20 cellular contexts compared by ENCODE assay signal in genomic region chr13:45545686-45546409, GRCh38.
DNase-seq lines count a peak whose midpoint lies in the region; ATAC-seq and TF ChIP-seq lines count a peak whose summit lies in the region.
"Had no signal": no experiment of that assay in that cellular context is flagged by ENCODE, and none has a peak within 500 bp of the region (broad histone marks: within the 10 kb centered on the region; RNA-seq: fewer than 3 reads in every experiment).

No MANE protein-coding gene starts in this region.

- H3K4me2 ChIP-seq in Karpas-422 (ENCODE audit: low read depth, low read length, poor library complexity, severe bottlenecking), result no peak overlapping the region
- H3K4me2 ChIP-seq: KMS-11, SK-N-SH had no signal

- TF ChIP-seq POLR2A in gastrocnemius medialis (IDR thresholded peaks at IDR 0.05), result no peak

- intact Hi-C loops in activated B cell treated with CpG ODN at 0.5 μM for 24 hours (cut with micrococcal nuclease), result no loop called here
- intact Hi-C loops in gastrocnemius medialis (cut with DNase I; ENCODE audit: low total_unique reads), result no loop called here

- peak; percentile 46 for ATAC-seq in activated naive CD8-positive, alpha-beta T cell treated with anti-CD3 and anti-CD28 coated beads, Interleukin-2, amount 50 U/mL, for 24 hours
- peak; percentile 89 for ATAC-seq in activated B cell treated with CpG ODN at 0.5 μM for 24 hours (ENCODE audit: low read depth)
- ATAC-seq in stimulated activated naive B cell treated with anti-CD40 and anti-IgM and Interleukin-4, amounts not matched to agents 10 μg/mL and 1 μg/mL and 100 μg/mL, for 72 hours (replicated peaks), result peak; percentile 92 to 96
- no peak for ATAC-seq in foreskin keratinocyte
- ATAC-seq in gastrocnemius medialis, result no peak
- ATAC-seq: GM12878, T-cell had no signal

- H3K4me1 ChIP-seq in Karpas-422 (ENCODE audit: low read length) (peaks cover 10% of the 10 kb centered on the region), foreskin keratinocyte (no peaks in the 10 kb centered on the region), gastrocnemius medialis (no peaks in the 10 kb centered on the region)

- DNase-seq in activated naive CD8-positive, alpha-beta T cell treated with anti-CD3 and anti-CD28 coated beads, Interleukin-2, amount 50 U/mL, for 24 hours, result no peak
- no peak for DNase-seq in activated naive CD8-positive, alpha-beta T cell treated with anti-CD3 and anti-CD28 coated beads for 36 hours
- DNase-seq in Karpas-422 (peak; percentile 89), activated B cell treated with CpG ODN at 0.5 μM for 24 hours (no peak), foreskin keratinocyte (no peak), gastrocnemius medialis (no peak), NCI-H187 (lab: John Stamatoyannopoulos, UW) (no peak)
- peak; percentile 57 for DNase-seq in stimulated activated naive B cell treated with anti-CD40 and anti-IgM and Interleukin-4, amounts not matched to agents 10 μg/mL and 1 μg/mL and 100 μg/mL, for 72 hours
- DNase-seq: CD8-positive, alpha-beta memory T cell; NCI-H1105; NCI-H1694; NCI-H2107; NCI-H510A; NCI-H748 treated with DMSO at 0.1 percent for 48 hours; OCI-M1; SHP77; SK-N-SH; T-cell had no signal

- no peaks in the 10 kb centered on the region for H3K79me2 ChIP-seq in Karpas-422 (ENCODE audit: low read length)

- H3K9me3 Mint-ChIP-seq in activated naive CD8-positive, alpha-beta T cell treated with anti-CD3 and anti-CD28 coated beads, Interleukin-2, amount 50 U/mL, for 24 hours, result no peaks in the 10 kb centered on the region
- H3K9me3 Mint-ChIP-seq in activated naive CD8-positive, alpha-beta T cell treated with anti-CD3 and anti-CD28 coated beads for 36 hours, result no peaks in the 10 kb centered on the region
- no peaks in the 10 kb centered on the region for H3K9me3 Mint-ChIP-seq in activated B cell treated with CpG ODN at 0.5 μM for 24 hours
- peaks cover 0 to 2% of the 10 kb centered on the region in 2 donors for H3K9me3 Mint-ChIP-seq in stimulated activated naive B cell treated with anti-CD40 and anti-IgM and Interleukin-4, amounts not matched to agents 10 μg/mL and 1 μg/mL and 100 μg/mL, for 72 hours
- H3K9me3 Mint-ChIP-seq: CD8-positive, alpha-beta memory T cell; T-cell had no signal

- H3K9me3 ChIP-seq in Karpas-422 (ENCODE audit: low read length) (no peaks in the 10 kb centered on the region), gastrocnemius medialis (no peaks in the 10 kb centered on the region)
- H3K9me3 ChIP-seq: SK-N-SH had no signal

- H3K27ac ChIP-seq in Karpas-422 (ENCODE audit: low read length) (no peak overlapping the region), foreskin keratinocyte (no peak overlapping the region), gastrocnemius medialis (no peak overlapping the region)
- H3K27ac ChIP-seq: KMS-11 had no signal

- no peak overlapping the region for H3K4me3 Mint-ChIP-seq in activated naive CD8-positive, alpha-beta T cell treated with anti-CD3 and anti-CD28 coated beads, Interleukin-2, amount 50 U/mL, for 24 hours
- no peak overlapping the region for H3K4me3 Mint-ChIP-seq in activated naive CD8-positive, alpha-beta T cell treated with anti-CD3 and anti-CD28 coated beads for 36 hours
- H3K4me3 Mint-ChIP-seq in activated B cell treated with CpG ODN at 0.5 μM for 24 hours, result no peak overlapping the region
- H3K4me3 Mint-ChIP-seq in stimulated activated naive B cell treated with anti-CD40 and anti-IgM and Interleukin-4, amounts not matched to agents 10 μg/mL and 1 μg/mL and 100 μg/mL, for 72 hours, result no peak overlapping the region
- H3K4me3 Mint-ChIP-seq: CD8-positive, alpha-beta memory T cell; T-cell had no signal

- CTCF ChIA-PET in activated B cell treated with CpG ODN at 0.5 μM for 24 hours (lab: Charles Lee), result no interaction called here

- TF ChIP-seq CTCF in activated B cell treated with CpG ODN at 0.5 μM for 24 hours (IDR thresholded peaks at IDR 0.05), result no peak
- TF ChIP-seq CTCF in foreskin keratinocyte (conservative IDR thresholded peaks at IDR 0.05), result no peak
- TF ChIP-seq CTCF in gastrocnemius medialis (IDR thresholded peaks at IDR 0.05 in 4 of 5, conservative IDR thresholded peaks at IDR 0.05 in 1 of 5), result no peak

- H3K9ac ChIP-seq in Karpas-422 (ENCODE audit: low read length), result no peak overlapping the region
- H3K9ac ChIP-seq: KMS-11, SK-N-SH had no signal

- 0 out of 2 replicates have a peak, but pooled peaks cover 6% of the 10 kb centered on the region for H4K20me1 ChIP-seq in Karpas-422 (ENCODE audit: insufficient read depth, low read depth, low read length)

- H3K36me3 ChIP-seq in Karpas-422 (ENCODE audit: insufficient read depth, low read length) (no peaks in the 10 kb centered on the region), gastrocnemius medialis (no peaks in the 10 kb centered on the region)

- H3K27me3 ChIP-seq in Karpas-422 (ENCODE audit: low read length) (no peaks in the 10 kb centered on the region), foreskin keratinocyte (peaks cover 22% of the 10 kb centered on the region), gastrocnemius medialis (no peaks in the 10 kb centered on the region)

- no peaks in the 10 kb centered on the region for H3K4me1 Mint-ChIP-seq in activated naive CD8-positive, alpha-beta T cell treated with anti-CD3 and anti-CD28 coated beads, Interleukin-2, amount 50 U/mL, for 24 hours
- H3K4me1 Mint-ChIP-seq in activated naive CD8-positive, alpha-beta T cell treated with anti-CD3 and anti-CD28 coated beads for 36 hours, result no peaks in the 10 kb centered on the region
- peaks cover 4% of the 10 kb centered on the region for H3K4me1 Mint-ChIP-seq in activated B cell treated with CpG ODN at 0.5 μM for 24 hours
- peaks cover 12 to 22% of the 10 kb centered on the region in 2 donors for H3K4me1 Mint-ChIP-seq in stimulated activated naive B cell treated with anti-CD40 and anti-IgM and Interleukin-4, amounts not matched to agents 10 μg/mL and 1 μg/mL and 100 μg/mL, for 72 hours
- H3K4me1 Mint-ChIP-seq: CD8-positive, alpha-beta memory T cell; T-cell had no signal

- no peak overlapping the region for H3K4me3 ChIP-seq in Karpas-422 (ENCODE audit: low read length)
- no peak overlapping the region for H3K4me3 ChIP-seq in gastrocnemius medialis
- H3K4me3 ChIP-seq: GM12878 had no signal

- H3K9me2 ChIP-seq in Karpas-422 (replicated peaks; ENCODE audit: insufficient read depth, low read length), result no peaks in the 10 kb centered on the region
- H3K9me2 ChIP-seq: SK-N-SH had no signal

- H2AFZ ChIP-seq in Karpas-422 (ENCODE audit: low read length), result no peak overlapping the region

- H3K27ac Mint-ChIP-seq in activated naive CD8-positive, alpha-beta T cell treated with anti-CD3 and anti-CD28 coated beads, Interleukin-2, amount 50 U/mL, for 24 hours, result no peak overlapping the region
- H3K27ac Mint-ChIP-seq in activated naive CD8-positive, alpha-beta T cell treated with anti-CD3 and anti-CD28 coated beads for 36 hours, result no peak overlapping the region
- no peak overlapping the region for H3K27ac Mint-ChIP-seq in activated B cell treated with CpG ODN at 0.5 μM for 24 hours
- H3K27ac Mint-ChIP-seq in stimulated activated naive B cell treated with anti-CD40 and anti-IgM and Interleukin-4, amounts not matched to agents 10 μg/mL and 1 μg/mL and 100 μg/mL, for 72 hours, result no peak overlapping the region
- H3K27ac Mint-ChIP-seq: T-cell had no signal

- in situ Hi-C loops in gastrocnemius medialis (cut with MboI; ENCODE audit: low sequenced_read_pairs in 4 of 4), result no loop called here

- H3K36me3 Mint-ChIP-seq in activated naive CD8-positive, alpha-beta T cell treated with anti-CD3 and anti-CD28 coated beads, Interleukin-2, amount 50 U/mL, for 24 hours (ENCODE audit: low read depth), result no peaks in the 10 kb centered on the region
- H3K36me3 Mint-ChIP-seq in activated naive CD8-positive, alpha-beta T cell treated with anti-CD3 and anti-CD28 coated beads for 36 hours, result no peaks in the 10 kb centered on the region
- no peaks in the 10 kb centered on the region for H3K36me3 Mint-ChIP-seq in activated B cell treated with CpG ODN at 0.5 μM for 24 hours (ENCODE audit: low read depth)
- no peaks in the 10 kb centered on the region for H3K36me3 Mint-ChIP-seq in stimulated activated naive B cell treated with anti-CD40 and anti-IgM and Interleukin-4, amounts not matched to agents 10 μg/mL and 1 μg/mL and 100 μg/mL, for 72 hours
- H3K36me3 Mint-ChIP-seq: CD8-positive, alpha-beta memory T cell; T-cell had no signal

- peaks cover 5% of the 10 kb centered on the region for H3K27me3 Mint-ChIP-seq in activated naive CD8-positive, alpha-beta T cell treated with anti-CD3 and anti-CD28 coated beads, Interleukin-2, amount 50 U/mL, for 24 hours
- no peaks in the 10 kb centered on the region for H3K27me3 Mint-ChIP-seq in activated naive CD8-positive, alpha-beta T cell treated with anti-CD3 and anti-CD28 coated beads for 36 hours
- H3K27me3 Mint-ChIP-seq in activated B cell treated with CpG ODN at 0.5 μM for 24 hours, result peaks cover 8% of the 10 kb centered on the region
- peaks cover 11 to 25% of the 10 kb centered on the region in 2 donors for H3K27me3 Mint-ChIP-seq in stimulated activated naive B cell treated with anti-CD40 and anti-IgM and Interleukin-4, amounts not matched to agents 10 μg/mL and 1 μg/mL and 100 μg/mL, for 72 hours

- POLR2A ChIA-PET in activated B cell treated with CpG ODN at 0.5 μM for 24 hours (lab: Charles Lee), result no interaction called here

Comparison
In these comparisons a context has a peak if more than half of its experiments do, and no peak if none do; other contexts are left out.
1. ATAC-seq: peak in activated naive CD8-positive, alpha-beta T cell treated with anti-CD3 and anti-CD28 coated beads, Interleukin-2, amount 50 U/mL, for 24 hours (single experiment), activated B cell treated with CpG ODN at 0.5 μM for 24 hours (single experiment) and stimulated activated naive B cell treated with anti-CD40 and anti-IgM and Interleukin-4, amounts not matched to agents 10 μg/mL and 1 μg/mL and 100 μg/mL, for 72 hours (2 of 2); none in foreskin keratinocyte (single experiment) and gastrocnemius medialis (0 of 2).
2. DNase-seq: peak in Karpas-422 (single experiment) and stimulated activated naive B cell treated with anti-CD40 and anti-IgM and Interleukin-4, amounts not matched to agents 10 μg/mL and 1 μg/mL and 100 μg/mL, for 72 hours (single experiment); none in activated naive CD8-positive, alpha-beta T cell treated with anti-CD3 and anti-CD28 coated beads, Interleukin-2, amount 50 U/mL, for 24 hours (single experiment), activated naive CD8-positive, alpha-beta T cell treated with anti-CD3 and anti-CD28 coated beads for 36 hours (single experiment), activated B cell treated with CpG ODN at 0.5 μM for 24 hours (single experiment), foreskin keratinocyte (0 of 2), gastrocnemius medialis (0 of 2) and NCI-H187 (0 of 2).